In the genomic region with DNA sequence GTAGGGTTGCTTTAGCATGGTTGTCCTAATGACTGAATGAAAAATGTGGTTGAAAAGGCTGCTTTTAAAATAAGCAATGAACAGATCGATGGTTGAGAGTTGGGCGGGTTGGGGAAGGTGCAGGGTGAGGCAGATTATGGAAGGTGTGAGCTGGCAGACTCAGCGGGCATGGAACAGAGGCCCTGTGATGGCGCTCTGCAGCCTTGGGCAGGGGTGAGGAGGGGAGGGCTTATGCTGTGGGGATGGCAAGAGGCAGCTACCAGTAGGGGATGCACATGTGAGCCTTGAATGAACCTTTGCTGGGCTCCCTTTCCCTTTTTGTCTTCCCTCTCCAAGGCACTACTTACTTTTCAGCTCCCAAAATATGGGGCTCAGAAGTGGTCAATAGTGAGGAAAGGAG, we compare ENCODE assay signal across 16 cellular contexts. TPM values are rescaled to one million over a fixed set of nuclear protein-coding genes. Genes with fewer than 3 reads are reported as not detected.
DNase-seq lines count a peak whose midpoint lies in the region; ATAC-seq and TF ChIP-seq lines count a peak whose summit lies in the region.
"Had no signal": no experiment of that assay in that cellular context is flagged by ENCODE, and none has a peak within 500 bp of the region (broad histone marks: within the 10 kb centered on the region; RNA-seq: fewer than 3 reads in every experiment).

No MANE protein-coding gene starts in this region.

- peaks cover 0 to 9% of the 10 kb centered on the region in 2 donors for H3K36me3 ChIP-seq in psoas muscle (ENCODE audit: insufficient read depth in 1 of 2, low read depth in 1 of 2)

- no peaks in the 10 kb centered on the region for H3K27me3 Mint-ChIP-seq in activated naive CD4-positive, alpha-beta T cell treated with anti-CD3 and anti-CD28 coated beads, Interleukin-2, amount 50 U/mL, for 24 hours
- H3K27me3 Mint-ChIP-seq in activated naive CD4-positive, alpha-beta T cell treated with anti-CD3 and anti-CD28 coated beads, Interleukin-2, amount 10 ng/mL, durations not matched to agents 7 days and 5 days = no peaks in the 10 kb centered on the region
- H3K27me3 Mint-ChIP-seq in WTC11 (ENCODE audit: low read depth) (no peaks in the 10 kb centered on the region), mesothelial cell of epicardium (ENCODE audit: low read depth) (no peaks in the 10 kb centered on the region)
- H3K27me3 Mint-ChIP-seq: B cell had no signal

- CTCF ChIA-PET in activated naive CD4-positive, alpha-beta T cell treated with anti-CD3 and anti-CD28 coated beads, Interleukin-2, amount 10 ng/mL, durations not matched to agents 7 days and 5 days (lab: Charles Lee) = interaction anchor here (0.7 to 0.8 kb wide), 2 partner anchors 501 to 795 kb away, joined by 3 to 4 read pairs; no protein-coding TSS in a partner anchor
- CTCF ChIA-PET in WTC11 (lab: Charles Lee) = interaction anchor here (0.9 kb wide), 1 partner anchor 534 kb away, joined by 4 read pairs; no protein-coding TSS in a partner anchor

- H3K27ac Mint-ChIP-seq in activated naive CD4-positive, alpha-beta T cell treated with anti-CD3 and anti-CD28 coated beads, Interleukin-2, amount 50 U/mL, for 24 hours = peak overlapping the region; percentile 72
- no peak overlapping the region for H3K27ac Mint-ChIP-seq in activated naive CD4-positive, alpha-beta T cell treated with anti-CD3 and anti-CD28 coated beads, Interleukin-2, amount 10 ng/mL, durations not matched to agents 7 days and 5 days
- peak overlapping the region; percentile 3; the same call in 1 of the 2 replicates for H3K27ac Mint-ChIP-seq in WTC11
- H3K27ac Mint-ChIP-seq in mesothelial cell of epicardium = no peak overlapping the region
- H3K27ac Mint-ChIP-seq: B cell; CD8-positive, alpha-beta T cell had no signal

- H3K4me1 ChIP-seq in psoas muscle = no peaks in the 10 kb centered on the region
- H3K4me1 ChIP-seq: BLaER1 treated with 17β-estradiol and CSF1 and Interleukin-3, amounts not matched to agents 10 nM and 100 nM had no signal

- H3K36me3 Mint-ChIP-seq in activated naive CD4-positive, alpha-beta T cell treated with anti-CD3 and anti-CD28 coated beads, Interleukin-2, amount 50 U/mL, for 24 hours = peaks cover 2% of the 10 kb centered on the region
- H3K36me3 Mint-ChIP-seq in activated naive CD4-positive, alpha-beta T cell treated with anti-CD3 and anti-CD28 coated beads, Interleukin-2, amount 10 ng/mL, durations not matched to agents 7 days and 5 days = no peaks in the 10 kb centered on the region
- peaks cover 4% of the 10 kb centered on the region for H3K36me3 Mint-ChIP-seq in WTC11
- H3K36me3 Mint-ChIP-seq in mesothelial cell of epicardium = peaks cover 10% of the 10 kb centered on the region
- H3K36me3 Mint-ChIP-seq: CD8-positive, alpha-beta T cell had no signal

- TF ChIP-seq CTCF in WTC11 (IDR thresholded peaks at IDR 0.05) (no peak), psoas muscle (IDR thresholded peaks at IDR 0.05) (no peak), mesothelial cell of epicardium (IDR thresholded peaks at IDR 0.05; ENCODE audit: unreplicated experiment) (no peak)

- H3K4me1 Mint-ChIP-seq in activated naive CD4-positive, alpha-beta T cell treated with anti-CD3 and anti-CD28 coated beads, Interleukin-2, amount 50 U/mL, for 24 hours = peaks cover 20% of the 10 kb centered on the region
- peaks cover 6% of the 10 kb centered on the region for H3K4me1 Mint-ChIP-seq in activated naive CD4-positive, alpha-beta T cell treated with anti-CD3 and anti-CD28 coated beads, Interleukin-2, amount 10 ng/mL, durations not matched to agents 7 days and 5 days
- peaks cover 29% of the 10 kb centered on the region for H3K4me1 Mint-ChIP-seq in WTC11
- H3K4me1 Mint-ChIP-seq in mesothelial cell of epicardium = peaks cover 6% of the 10 kb centered on the region
- H3K4me1 Mint-ChIP-seq: B cell had no signal

- 98 to 99% (median 98%) methylated on average over 4 of the region's 4 CpGs for WGBS in psoas muscle, 3 donors

- intact Hi-C loops in psoas muscle (cut with DNase I) = loop anchor here in 1 of 2 donors (10.0 kb wide), 1 partner anchor 207 kb away; no protein-coding TSS in a partner anchor

- H3K27me3 ChIP-seq in psoas muscle (ENCODE audit: insufficient read depth in 3 of 3, low read length in 2 of 3) = no peaks in the 10 kb centered on the region
- H3K27me3 ChIP-seq: BLaER1 treated with 17β-estradiol and CSF1 and Interleukin-3, amounts not matched to agents 10 nM and 100 nM had no signal

- H3K27ac ChIP-seq in psoas muscle = no peak overlapping the region
- H3K27ac ChIP-seq: BLaER1 treated with 17β-estradiol and CSF1 and Interleukin-3, amounts not matched to agents 10 nM and 100 nM had no signal

- no peaks in the 10 kb centered on the region for H3K9me3 ChIP-seq in psoas muscle
- H3K9me3 ChIP-seq: BLaER1 treated with 17β-estradiol and CSF1 and Interleukin-3, amounts not matched to agents 10 nM and 100 nM had no signal

- POLR2A ChIA-PET in WTC11 (lab: Charles Lee) = interaction anchor here (0.5 kb wide), 1 partner anchor 10 kb away, joined by 3 read pairs; no protein-coding TSS in a partner anchor

- H3K4me3 ChIP-seq in psoas muscle = no peak overlapping the region
- H3K4me3 ChIP-seq: BLaER1 treated with 17β-estradiol and CSF1 and Interleukin-3, amounts not matched to agents 10 nM and 100 nM had no signal

- no peak overlapping the region for H3K4me3 Mint-ChIP-seq in activated naive CD4-positive, alpha-beta T cell treated with anti-CD3 and anti-CD28 coated beads, Interleukin-2, amount 50 U/mL, for 24 hours
- no peak overlapping the region for H3K4me3 Mint-ChIP-seq in activated naive CD4-positive, alpha-beta T cell treated with anti-CD3 and anti-CD28 coated beads, Interleukin-2, amount 10 ng/mL, durations not matched to agents 7 days and 5 days
- no peak overlapping the region for H3K4me3 Mint-ChIP-seq in WTC11
- no peak overlapping the region for H3K4me3 Mint-ChIP-seq in mesothelial cell of epicardium
- H3K4me3 Mint-ChIP-seq: B cell; CD8-positive, alpha-beta T cell had no signal

- peak; percentile 31; the same call in 1 of the 2 replicates for ATAC-seq in WTC11
- ATAC-seq in psoas muscle = peak; percentile 12 to 28 (median 18)
- no peak for ATAC-seq in HG03460 (IDR thresholded peaks at IDR 0.05; ENCODE audit: unreplicated experiment)
- ATAC-seq: CD8-positive, alpha-beta T cell had no signal

- DNase-seq in activated naive CD4-positive, alpha-beta T cell treated with anti-CD3 and anti-CD28 coated beads, Interleukin-2, amount 10 ng/mL, durations not matched to agents 7 days and 5 days = no peak
- no peak for DNase-seq in WTC11 (ENCODE audit: low spot score)
- DNase-seq in iPS-NIHi11 (ENCODE audit: low spot score) = peak; percentile 19
- peak in 1 of 2 donors; percentile 72 for DNase-seq in psoas muscle
- no peak for DNase-seq in H4 (ENCODE audit: low spot score)
- DNase-seq in mesothelial cell of epicardium (ENCODE audit: low spot score in 2 of 2, unreplicated experiment in 2 of 2) = no peak
- DNase-seq: 8988T; Calu3; CD8-positive, alpha-beta T cell; DMS79 treated with DMSO at 0.1 percent for 48 hours; GF-D8; HCEC 1CT had no signal

- no peaks in the 10 kb centered on the region for H3K9me3 Mint-ChIP-seq in activated naive CD4-positive, alpha-beta T cell treated with anti-CD3 and anti-CD28 coated beads, Interleukin-2, amount 50 U/mL, for 24 hours
- H3K9me3 Mint-ChIP-seq in activated naive CD4-positive, alpha-beta T cell treated with anti-CD3 and anti-CD28 coated beads, Interleukin-2, amount 10 ng/mL, durations not matched to agents 7 days and 5 days = no peaks in the 10 kb centered on the region
- H3K9me3 Mint-ChIP-seq in WTC11 (no peaks in the 10 kb centered on the region), mesothelial cell of epicardium (no peaks in the 10 kb centered on the region)
- H3K9me3 Mint-ChIP-seq: CD8-positive, alpha-beta T cell had no signal

TF ChIP-seq in WTC11, 78 proteins besides CTCF, POLR2A, EP300 and RAD21 (continues in another document):
- TF ChIP-seq, protein P1, sequence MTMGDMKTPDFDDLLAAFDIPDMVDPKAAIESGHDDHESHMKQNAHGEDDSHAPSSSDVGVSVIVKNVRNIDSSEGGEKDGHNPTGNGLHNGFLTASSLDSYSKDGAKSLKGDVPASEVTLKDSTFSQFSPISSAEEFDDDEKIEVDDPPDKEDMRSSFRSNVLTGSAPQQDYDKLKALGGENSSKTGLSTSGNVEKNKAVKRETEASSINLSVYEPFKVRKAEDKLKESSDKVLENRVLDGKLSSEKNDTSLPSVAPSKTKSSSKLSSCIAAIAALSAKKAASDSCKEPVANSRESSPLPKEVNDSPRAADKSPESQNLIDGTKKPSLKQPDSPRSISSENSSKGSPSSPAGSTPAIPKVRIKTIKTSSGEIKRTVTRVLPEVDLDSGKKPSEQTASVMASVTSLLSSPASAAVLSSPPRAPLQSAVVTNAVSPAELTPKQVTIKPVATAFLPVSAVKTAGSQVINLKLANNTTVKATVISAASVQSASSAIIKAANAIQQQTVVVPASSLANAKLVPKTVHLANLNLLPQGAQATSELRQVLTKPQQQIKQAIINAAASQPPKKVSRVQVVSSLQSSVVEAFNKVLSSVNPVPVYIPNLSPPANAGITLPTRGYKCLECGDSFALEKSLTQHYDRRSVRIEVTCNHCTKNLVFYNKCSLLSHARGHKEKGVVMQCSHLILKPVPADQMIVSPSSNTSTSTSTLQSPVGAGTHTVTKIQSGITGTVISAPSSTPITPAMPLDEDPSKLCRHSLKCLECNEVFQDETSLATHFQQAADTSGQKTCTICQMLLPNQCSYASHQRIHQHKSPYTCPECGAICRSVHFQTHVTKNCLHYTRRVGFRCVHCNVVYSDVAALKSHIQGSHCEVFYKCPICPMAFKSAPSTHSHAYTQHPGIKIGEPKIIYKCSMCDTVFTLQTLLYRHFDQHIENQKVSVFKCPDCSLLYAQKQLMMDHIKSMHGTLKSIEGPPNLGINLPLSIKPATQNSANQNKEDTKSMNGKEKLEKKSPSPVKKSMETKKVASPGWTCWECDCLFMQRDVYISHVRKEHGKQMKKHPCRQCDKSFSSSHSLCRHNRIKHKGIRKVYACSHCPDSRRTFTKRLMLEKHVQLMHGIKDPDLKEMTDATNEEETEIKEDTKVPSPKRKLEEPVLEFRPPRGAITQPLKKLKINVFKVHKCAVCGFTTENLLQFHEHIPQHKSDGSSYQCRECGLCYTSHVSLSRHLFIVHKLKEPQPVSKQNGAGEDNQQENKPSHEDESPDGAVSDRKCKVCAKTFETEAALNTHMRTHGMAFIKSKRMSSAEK (CRISPR knock-in tag; IDR thresholded peaks at IDR 0.05; ENCODE audit: borderline replicate concordance) = no peak
- TF ChIP-seq TEAD4 (CRISPR knock-in tag; IDR thresholded peaks at IDR 0.05) = no peak

RNA-seq across cellular contexts. Expression of gene ATP1B1, which starts 30.9 kb away (rescaled TPM):
- 40.7 to 41.9 TPM (median 41.8 TPM) in 3 replicates for total RNA-seq in WTC11 (2021)
- total RNA-seq in psoas muscle = 1,000 to 10,000 TPM in 2 of 4 donors, 100 to 1,000 TPM in 2; 290 to 1,098 (median 779) TPM
- polyA plus RNA-seq in psoas muscle = 100 to 1,000 TPM; 176 to 263 (median 228) TPM
- 32.0 and 49.2 TPM in 2 replicates for total RNA-seq in H4 (2014; rRNA removed; shearing (Covaris generic))
- 76.4 to 81.7 TPM (median 81.4 TPM) in 3 replicates for total RNA-seq in mesothelial cell of epicardium

Comparison
In these comparisons a context has a peak if more than half of its experiments do, and no peak if none do; other contexts are left out.
1. H3K27ac Mint-ChIP-seq: peak in activated naive CD4-positive, alpha-beta T cell treated with anti-CD3 and anti-CD28 coated beads, Interleukin-2, amount 50 U/mL, for 24 hours (single experiment) and WTC11 (single experiment); none in activated naive CD4-positive, alpha-beta T cell treated with anti-CD3 and anti-CD28 coated beads, Interleukin-2, amount 10 ng/mL, durations not matched to agents 7 days and 5 days (single experiment) and mesothelial cell of epicardium (single experiment).